In the genomic region with DNA sequence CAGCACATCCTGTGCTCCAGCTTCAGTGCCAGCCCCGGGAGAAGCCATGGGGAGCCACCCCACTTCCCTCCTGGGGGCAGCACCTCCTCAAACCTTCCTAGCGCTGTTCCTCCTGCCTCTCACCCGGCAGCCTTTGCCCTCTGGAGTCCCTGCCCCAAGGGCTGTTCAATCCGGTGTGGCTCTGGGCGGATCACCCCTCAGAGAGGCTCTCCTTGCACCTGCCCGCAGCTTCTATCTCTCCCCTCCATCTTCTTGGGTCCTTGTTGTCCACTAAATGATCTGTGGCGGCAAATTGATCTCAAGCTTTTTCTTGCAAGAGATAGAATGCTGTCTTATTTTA, we compare ENCODE assay signal across 13 cellular contexts. TPM values are rescaled to one million over a fixed set of nuclear protein-coding genes. Genes with fewer than 3 reads are reported as not detected.
DNase-seq lines count a peak whose midpoint lies in the region; ATAC-seq and TF ChIP-seq lines count a peak whose summit lies in the region.
"Had no signal": no experiment of that assay in that cellular context is flagged by ENCODE, and none has a peak within 500 bp of the region (broad histone marks: within the 10 kb centered on the region; RNA-seq: fewer than 3 reads in every experiment).

No MANE protein-coding gene starts in this region.

- POLR2A ChIA-PET in RWPE1 (lab: Yijun Ruan, JAX; ENCODE audit: low non-redundant PET) = interaction anchor here (0.9 to 2.1 kb wide), 5 partner anchors 11 to 30 kb away, joined by 3 to 6 read pairs (median 3); no protein-coding TSS in a partner anchor

- ATAC-seq in GM19324 (IDR thresholded peaks at IDR 0.05; ENCODE audit: low FRiP score, unreplicated experiment) = no peak

- H2AFZ ChIP-seq in neuronal stem cell (ENCODE audit: low read length) = no peak overlapping the region

- no CpG with 5 or more reads among the region's 7 CpGs for WGBS in neuronal stem cell (ENCODE audit: extremely low coverage in 2 of 2, insufficient read length in 2 of 2, insufficient replicate concordance in 1 of 2), 2 donors

- in situ Hi-C loops in ACHN (cut with HindIII; ENCODE audit: low pct_ligation_motif_present, low pct_unique_long_range_greater_than_20kb, low sequenced_read_pairs) = no loop called here

- no peak overlapping the region for H4K91ac ChIP-seq in neuronal stem cell (ENCODE audit: low read depth, low read length, poor library complexity)

- no peak overlapping the region for H3K18ac ChIP-seq in neuronal stem cell (ENCODE audit: low read length)

- DNase-seq in Calu3 (no peak), RWPE1 (ENCODE audit: low spot score) (no peak), epithelial cell of proximal tubule (ENCODE audit: low read depth) (no peak), neuronal stem cell (ENCODE audit: low spot score) (no peak), ACHN (no peak)
- DNase-seq in stimulated activated CD4-positive, alpha-beta T cell treated with anti-CD3 and anti-CD28 coated beads, Interleukin-4, amount 100 ng/mL, for 24 hours = no peak
- DNase-seq: cerebellar nuclear complex; NCI-H1105 treated with DMSO at 0.1 percent for 48 hours; NK-92 treated with Interleukin-12 subunit alpha and Interleukin-12 subunit beta, amount 100 ng/mL, for 24 hours; retina; uterus had no signal

- H2BK15ac ChIP-seq in neuronal stem cell (ENCODE audit: low read length) = peak overlapping the region; percentile 96

- H3K79me1 ChIP-seq in neuronal stem cell (ENCODE audit: low read depth, low read length) = no peaks in the 10 kb centered on the region

- H3K4me3 ChIP-seq in epithelial cell of proximal tubule (ENCODE audit: low read depth, low read length) (peak overlapping the region; percentile 73), neuronal stem cell (ENCODE audit: low read length in 2 of 2) (no peak overlapping the region)
- H3K4me3 ChIP-seq: uterus had no signal

- no peak overlapping the region for H3K9ac ChIP-seq in neuronal stem cell (ENCODE audit: low read depth, low read length, poor library complexity)

- H3K27me3 ChIP-seq in neuronal stem cell (ENCODE audit: control insufficient read depth in 3 of 3, insufficient read depth in 3 of 3, low read depth in 1 of 3, low read length in 3 of 3) = no peaks in the 10 kb centered on the region
- H3K27me3 ChIP-seq: uterus had no signal

- no peak overlapping the region for H3K4ac ChIP-seq in neuronal stem cell (ENCODE audit: low read length)

- peak overlapping the region; percentile 52 for H3K27ac Mint-ChIP-seq in Calu3 (ENCODE audit: unreplicated experiment)

- H3K23ac ChIP-seq in neuronal stem cell (ENCODE audit: low read depth, low read length, poor library complexity) = no peak overlapping the region

- H3K4me1 ChIP-seq in neuronal stem cell (ENCODE audit: control insufficient read depth in 2 of 2, insufficient read depth in 1 of 2, low read depth in 1 of 2, low read length in 2 of 2) = peaks cover 9 to 13% of the 10 kb centered on the region in 2 donors
- H3K4me1 ChIP-seq: uterus had no signal

- H3K4me1 Mint-ChIP-seq in Calu3 (ENCODE audit: low read depth, unreplicated experiment) = peaks cover 54% of the 10 kb centered on the region

- no peak for TF ChIP-seq CTCF in Calu3 (IDR thresholded peaks at IDR 0.05; ENCODE audit: unreplicated experiment)
- no peak for TF ChIP-seq CTCF in RWPE1 (conservative IDR thresholded peaks at IDR 0.05; ENCODE audit: low read depth)
- peak; percentile 25 for TF ChIP-seq CTCF in epithelial cell of proximal tubule (conservative IDR thresholded peaks at IDR 0.05; ENCODE audit: low read depth, low read length)

- peak overlapping the region; percentile 76 for H3K4me3 Mint-ChIP-seq in Calu3 (ENCODE audit: low read depth, unreplicated experiment)

- H2BK12ac ChIP-seq in neuronal stem cell (ENCODE audit: low read length) = no peak overlapping the region

- CTCF ChIA-PET in Calu3 (lab: Charles Lee) = interaction anchor here (1.7 to 3.5 kb wide), 5 partner anchors 8 to 370 kb away, joined by 5 to 24 read pairs (median 7); partner anchors contain the start of gene PHLDA2
- CTCF ChIA-PET in RWPE1 (lab: Yijun Ruan, JAX) = interaction anchor here (0.7 to 1.8 kb wide), 5 partner anchors 11 to 598 kb away, joined by 3 to 7 read pairs (median 3); no protein-coding TSS in a partner anchor

- peaks cover 4% of the 10 kb centered on the region for H3K9me3 Mint-ChIP-seq in Calu3 (ENCODE audit: low read depth, unreplicated experiment)

- no peak overlapping the region for H3K14ac ChIP-seq in neuronal stem cell (ENCODE audit: low read length)

- intact Hi-C loops in Calu3 (cut with micrococcal nuclease; ENCODE audit: unreplicated experiment) = loop anchor here (2.0 kb wide), 1 partner anchor 27 kb away; no protein-coding TSS in a partner anchor

- H3K36me3 Mint-ChIP-seq in Calu3 (ENCODE audit: insufficient read depth, unreplicated experiment) = peaks cover 44% of the 10 kb centered on the region

- peak overlapping the region; percentile 54 for H2AK5ac ChIP-seq in neuronal stem cell (ENCODE audit: low read depth, low read length)

- H3K4me2 ChIP-seq in neuronal stem cell (ENCODE audit: insufficient read depth, low read length, poor library complexity, severe bottlenecking) = no peak overlapping the region

- H3K9me3 ChIP-seq in neuronal stem cell (replicated peaks in 1 of 2; ENCODE audit: control insufficient read depth in 2 of 2, insufficient read depth in 1 of 2, low read depth in 1 of 2, low read length in 2 of 2) = peaks cover 0 to 2% of the 10 kb centered on the region in 2 donors
- H3K9me3 ChIP-seq: uterus had no signal

- H2BK5ac ChIP-seq in neuronal stem cell (ENCODE audit: low read length) = no peak overlapping the region

- BruUV-seq in Calu3 (replicated peaks; lab: Mats Ljungman, UMichigan) = no TSS peak

- H3K27ac ChIP-seq in RWPE1 (peak overlapping the region; percentile 94), neuronal stem cell (replicated peaks; ENCODE audit: low read length) (no peak overlapping the region)
- H3K27ac ChIP-seq: uterus had no signal

- no peak overlapping the region for H2BK120ac ChIP-seq in neuronal stem cell (ENCODE audit: low read depth, low read length)

- no peaks in the 10 kb centered on the region for H3K36me3 ChIP-seq in neuronal stem cell (replicated peaks in 1 of 2; ENCODE audit: control insufficient read depth in 2 of 2, insufficient read depth in 2 of 2, low read length in 2 of 2)
- H3K36me3 ChIP-seq: uterus had no signal

- no peak overlapping the region for H4K8ac ChIP-seq in neuronal stem cell (ENCODE audit: low read depth, low read length)

- no peaks in the 10 kb centered on the region for H3K27me3 Mint-ChIP-seq in Calu3 (ENCODE audit: unreplicated experiment)

RNA-seq across cellular contexts. Expression of gene CDKN1C, which starts 18.1 kb away (rescaled TPM):
- total RNA-seq in Calu3 (2022) (2.2 and 2.4 TPM in 2 replicates), epithelial cell of proximal tubule (12.7 and 27.7 TPM in 2 replicates)
- 45.4 TPM for polyA plus RNA-seq in neuronal stem cell (2013, experiment 1 of 2)
- 48.3 TPM for polyA plus RNA-seq in neuronal stem cell (2013, experiment 2 of 2)

RNA-seq across cellular contexts. Expression of gene PHLDA2, which starts 25.6 kb away (rescaled TPM):
- 111 and 142 TPM in 2 replicates for total RNA-seq in Calu3 (2022)
- total RNA-seq in epithelial cell of proximal tubule = 63.1 and 97.2 TPM in 2 replicates
- polyA plus RNA-seq in neuronal stem cell (2013, experiment 1 of 2) = 6.3 TPM
- polyA plus RNA-seq in neuronal stem cell (2013, experiment 2 of 2) = 6.8 TPM
- total RNA-seq: frontal cortex had no signal
